In genomic region chr10:54282012-54282411, GRCh38 we compare ENCODE assay signal across 24 cellular contexts.
"Had no signal": no experiment of that assay in that cellular context is flagged by ENCODE, and none has a peak within 500 bp of the region (broad histone marks: within the 10 kb centered on the region; RNA-seq: fewer than 3 reads in every experiment).

No MANE protein-coding gene starts in this region.

- H3K27ac Mint-ChIP-seq: dendritic cell treated with granulocyte-macrophage colony-stimulating factor and Interleukin-4, amounts not matched to agents 40 ng/mL and 50 ng/mL, for 4 days; memory B cell; naive thymus-derived CD4-positive, alpha-beta T cell; nephron; type B pancreatic cell had no signal

- H3K4me3 Mint-ChIP-seq: dendritic cell treated with granulocyte-macrophage colony-stimulating factor and Interleukin-4, amounts not matched to agents 40 ng/mL and 50 ng/mL, for 4 days; memory B cell; naive thymus-derived CD4-positive, alpha-beta T cell; nephron; type B pancreatic cell had no signal

- DNase-seq: colonic mucosa; effector memory CD4-positive, alpha-beta T cell; foreskin keratinocyte; glutamatergic neuron; heart right ventricle; hippocampal formation; kidney; midbrain; naive thymus-derived CD4-positive, alpha-beta T cell; nucleus accumbens; stimulated activated CD4-positive, alpha-beta T cell treated with anti-CD3 and anti-CD28 coated beads, Interleukin-12 subunit alpha, Interleukin-12 subunit beta, amount 100 ng/mL, for 4 hours; stimulated activated CD4-positive, alpha-beta T cell treated with anti-CD3 and anti-CD28 coated beads, Interleukin-1b, Interleukin-23, amount 100 ng/mL, for 48 hours; stimulated activated CD4-positive, alpha-beta T cell treated with anti-CD3 and anti-CD28 coated beads, Interleukin-4, amount 100 ng/mL, for 1 hour; stimulated activated CD8-positive, alpha-beta memory T cell treated with anti-CD3 and anti-CD28 coated beads, Interleukin-4, amount 100 ng/mL, for 48 hours; stimulated activated naive CD4-positive, alpha-beta T cell treated with Interleukin-2 at 50 U/mL for 16 hours; stomach; thyroid gland had no signal

- ATAC-seq: foreskin keratinocyte; gastroesophageal sphincter; heart right ventricle; left lobe of liver; naive thymus-derived CD4-positive, alpha-beta T cell; sciatic nerve had no signal

- H3K9me3 Mint-ChIP-seq: dendritic cell treated with granulocyte-macrophage colony-stimulating factor and Interleukin-4, amounts not matched to agents 40 ng/mL and 50 ng/mL, for 4 days; nephron; type B pancreatic cell had no signal

- H3K27me3 Mint-ChIP-seq: dendritic cell treated with granulocyte-macrophage colony-stimulating factor and Interleukin-4, amounts not matched to agents 40 ng/mL and 50 ng/mL, for 4 days; memory B cell; naive thymus-derived CD4-positive, alpha-beta T cell; type B pancreatic cell had no signal

- H3K4me1 Mint-ChIP-seq: memory B cell; naive thymus-derived CD4-positive, alpha-beta T cell; nephron had no signal

- H3K36me3 Mint-ChIP-seq: memory B cell; naive thymus-derived CD4-positive, alpha-beta T cell; type B pancreatic cell had no signal
